ENCODE assay signal across 9 cellular contexts in the genomic region with DNA sequence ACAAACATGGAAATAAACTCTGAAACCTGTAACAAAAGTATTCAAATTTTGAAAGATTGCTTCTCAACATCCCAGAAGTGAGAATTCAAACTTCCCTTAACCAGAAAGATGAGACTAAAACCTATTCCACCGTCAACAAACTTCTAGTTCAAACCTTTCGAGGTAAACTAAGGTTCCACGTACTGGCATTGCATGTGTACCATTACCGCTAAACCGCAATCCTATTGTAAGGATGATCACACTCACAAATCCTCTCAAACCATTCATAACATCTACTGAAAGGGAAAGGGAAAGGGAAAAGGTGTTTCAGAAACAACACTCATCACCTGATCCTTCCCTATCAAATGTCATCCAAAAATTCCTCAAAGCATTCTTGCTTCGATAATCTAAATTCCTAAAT. TPM values are rescaled to one million over a fixed set of nuclear protein-coding genes. Genes with fewer than 3 reads are reported as not detected.
DNase-seq lines count a peak whose midpoint lies in the region; ATAC-seq and TF ChIP-seq lines count a peak whose summit lies in the region.
"Had no signal": no experiment of that assay in that cellular context is flagged by ENCODE, and none has a peak within 500 bp of the region (broad histone marks: within the 10 kb centered on the region; RNA-seq: fewer than 3 reads in every experiment).

No MANE protein-coding gene starts in this region.

- TF ChIP-seq CTCF in H9 (conservative IDR thresholded peaks at IDR 0.05) (no peak), WI38 (IDR thresholded peaks at IDR 0.05; ENCODE audit: low read depth, low read length) (no peak), fibroblast of the aortic adventitia (IDR thresholded peaks at IDR 0.05; ENCODE audit: insufficient read depth, low read length) (no peak)

- H3K4me3 Mint-ChIP-seq in H9 = peak overlapping the region in 1 of 2 experiments; percentile 21; a peak in 2 of 5 replicates
- peak overlapping the region; percentile 83 for H3K4me3 Mint-ChIP-seq in stimulated activated effector memory CD8-positive, alpha-beta T cell treated with anti-CD3 and anti-CD28 coated beads, Interleukin-12 subunit alpha, Interleukin-12 subunit beta, amount 100 ng/mL, for 72 hours

- no peak overlapping the region for H3K23ac ChIP-seq in H9 (ENCODE audit: insufficient read length, low read depth, low read length)

- H3K9ac ChIP-seq in H9 (ENCODE audit: extremely low read depth, insufficient read length, low read length) = peak overlapping the region; percentile 26

- no peaks in the 10 kb centered on the region for H4K20me1 ChIP-seq in H9 (ENCODE audit: control insufficient read depth, insufficient read depth, insufficient read length)

- no peaks in the 10 kb centered on the region for H3K9me3 ChIP-seq in H9 (ENCODE audit: control insufficient read depth, low read depth, low read length)

- H3K9me3 Mint-ChIP-seq in H9 = no peaks in the 10 kb centered on the region; a peak in 1 of 5 replicates
- no peaks in the 10 kb centered on the region for H3K9me3 Mint-ChIP-seq in stimulated activated effector memory CD8-positive, alpha-beta T cell treated with anti-CD3 and anti-CD28 coated beads, Interleukin-12 subunit alpha, Interleukin-12 subunit beta, amount 100 ng/mL, for 72 hours

- DNase-seq in H9 (no peak), fibroblast of the aortic adventitia (ENCODE audit: low read depth) (no peak), hippocampal formation (lab: John Stamatoyannopoulos, UW) (no peak), LoVo (ENCODE audit: low spot score) (no peak)
- DNase-seq in stimulated activated effector memory CD8-positive, alpha-beta T cell treated with anti-CD3 and anti-CD28 coated beads, Interleukin-12 subunit alpha, Interleukin-12 subunit beta, amount 100 ng/mL, for 72 hours (ENCODE audit: low spot score in 2 of 2) = no peak
- DNase-seq: KBM-7 had no signal

- no peak overlapping the region for H3T11ph ChIP-seq in H9 (ENCODE audit: low read length)

- no peak overlapping the region for H3K4me2 ChIP-seq in H9 (ENCODE audit: insufficient read depth, insufficient read length, low read length)

- H3K79me2 ChIP-seq in H9 (ENCODE audit: insufficient read depth, low read length) = peaks cover 20% of the 10 kb centered on the region; the same call in 1 of the 2 replicates

- peaks cover 0 to 5% (median 4%) of the 10 kb centered on the region in 3 experiments; a peak in 4 of 7 replicates for H3K36me3 Mint-ChIP-seq in H9 (ENCODE audit: insufficient read depth in 1 of 3, low read depth in 3 of 3)
- peaks cover 16% of the 10 kb centered on the region for H3K36me3 Mint-ChIP-seq in stimulated activated effector memory CD8-positive, alpha-beta T cell treated with anti-CD3 and anti-CD28 coated beads, Interleukin-12 subunit alpha, Interleukin-12 subunit beta, amount 100 ng/mL, for 72 hours

- WGBS in H9 (ENCODE audit: extremely low coverage, insufficient read length, low lambda C conversion rate) = no CpG with 5 or more reads among the region's 6 CpGs

- no peak overlapping the region for H4K8ac ChIP-seq in H9 (replicated peaks; ENCODE audit: insufficient read length, low read depth, low read length)

- H3K4me1 Mint-ChIP-seq in H9 = peaks cover 52 to 55% of the 10 kb centered on the region in 2 experiments
- peaks cover 47% of the 10 kb centered on the region for H3K4me1 Mint-ChIP-seq in stimulated activated effector memory CD8-positive, alpha-beta T cell treated with anti-CD3 and anti-CD28 coated beads, Interleukin-12 subunit alpha, Interleukin-12 subunit beta, amount 100 ng/mL, for 72 hours

- no peak overlapping the region for H3K14ac ChIP-seq in H9 (ENCODE audit: insufficient read depth, low read length)

- peak overlapping the region; percentile 69 for H3K4me3 ChIP-seq in WI38 (ENCODE audit: low read depth, low read length)
- H3K4me3 ChIP-seq in fibroblast of the aortic adventitia (ENCODE audit: low read depth, low read length) = peak overlapping the region; percentile 78

- H3K27ac Mint-ChIP-seq in H9 = peak overlapping the region in 1 of 3 experiments; percentile 36; a peak in 1 of 7 replicates
- peak overlapping the region; percentile 85 for H3K27ac Mint-ChIP-seq in stimulated activated effector memory CD8-positive, alpha-beta T cell treated with anti-CD3 and anti-CD28 coated beads, Interleukin-12 subunit alpha, Interleukin-12 subunit beta, amount 100 ng/mL, for 72 hours

- H3K56ac ChIP-seq in H9 (ENCODE audit: insufficient read length, low read depth, low read length) = no peak overlapping the region

- no peak overlapping the region for H2AFZ ChIP-seq in H9 (ENCODE audit: low read length)

- no peaks in the 10 kb centered on the region for H3K27me3 ChIP-seq in H9 (ENCODE audit: insufficient read depth, low read length)

- H2BK12ac ChIP-seq in H9 (ENCODE audit: insufficient read length, low read depth, low read length) = no peak overlapping the region

- no peak overlapping the region for H2BK120ac ChIP-seq in H9 (ENCODE audit: low read depth, low read length, poor library complexity, severe bottlenecking)

- no peak overlapping the region for H3K18ac ChIP-seq in H9 (ENCODE audit: insufficient read length, low read depth, low read length)

- H2BK5ac ChIP-seq in H9 (ENCODE audit: insufficient read length, low read length) = no peak overlapping the region

- no peak overlapping the region for H3K4ac ChIP-seq in H9 (ENCODE audit: low read depth, low read length)

- peaks cover 9% of the 10 kb centered on the region for H3K23me2 ChIP-seq in H9 (ENCODE audit: insufficient read length, low read depth, low read length, poor library complexity, severe bottlenecking)

- no peak overlapping the region for H4K91ac ChIP-seq in H9 (ENCODE audit: insufficient read length, low read depth, low read length)

- peaks cover 3% of the 10 kb centered on the region for H3K79me1 ChIP-seq in H9 (ENCODE audit: insufficient read depth, low read depth, low read length, poor library complexity, severe bottlenecking)

- H2AK5ac ChIP-seq in H9 (ENCODE audit: insufficient read length, low read length) = no peak overlapping the region

- no peak for ATAC-seq in stimulated activated effector memory CD8-positive, alpha-beta T cell treated with anti-CD3 and anti-CD28 coated beads, Interleukin-12 subunit alpha, Interleukin-12 subunit beta, amount 100 ng/mL, for 72 hours
- no peak for ATAC-seq in HG03025 (IDR thresholded peaks at IDR 0.05; ENCODE audit: low FRiP score, unreplicated experiment)
- no peak for ATAC-seq in HG03521 (IDR thresholded peaks at IDR 0.05; ENCODE audit: unreplicated experiment)

- no peak overlapping the region for H3K27ac ChIP-seq in H9 (ENCODE audit: insufficient read length, low read depth, low read length)

- no peak overlapping the region for H4K5ac ChIP-seq in H9 (ENCODE audit: insufficient read length, low read depth, low read length)

- no peak overlapping the region for H2BK20ac ChIP-seq in H9 (ENCODE audit: low read depth, low read length, poor library complexity, severe bottlenecking)

- no peak overlapping the region for H2BK15ac ChIP-seq in H9 (ENCODE audit: low read depth, low read length)

- H3K27me3 Mint-ChIP-seq in H9 (ENCODE audit: low read depth) = no peaks in the 10 kb centered on the region

- 0 out of 2 replicates have a peak, but pooled peaks cover 1% of the 10 kb centered on the region for H3K4me1 ChIP-seq in H9 (ENCODE audit: insufficient read depth, low read length)

RNA-seq across cellular contexts. Expression of a gene that starts 3.1 kb away (rescaled TPM):
- total RNA-seq in H9 (2021) (27.2 and 29.4 TPM in 2 replicates), fibroblast of the aortic adventitia (ENCODE audit: low replicate concordance) (16.0 and 22.6 TPM in 2 replicates)
